ENCODE assay signal across 8 cellular contexts in the genomic region with DNA sequence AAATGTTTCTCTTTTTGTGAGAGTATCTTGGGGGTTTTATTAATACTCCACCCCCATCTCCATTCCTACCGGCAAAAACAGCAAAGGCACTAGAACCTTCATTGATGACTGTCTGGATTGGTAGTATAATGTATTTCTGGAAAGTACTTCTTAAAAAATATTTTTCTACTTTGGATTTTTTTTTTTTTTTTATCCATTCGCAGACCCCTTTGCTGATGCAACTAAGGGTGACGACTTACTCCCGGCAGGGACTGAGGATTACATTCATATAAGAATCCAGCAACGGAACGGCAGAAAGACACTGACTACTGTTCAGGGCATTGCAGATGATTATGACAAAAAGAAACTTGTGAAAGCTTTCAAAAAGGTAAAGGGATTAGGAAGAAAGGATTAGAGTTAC. TPM values are rescaled to one million over a fixed set of nuclear protein-coding genes. Genes with fewer than 3 reads are reported as not detected.
A peak's percentile ranks its signal among the peaks of the same experiment; 100 is the strongest.
DNase-seq lines count a peak whose midpoint lies in the region; ATAC-seq and TF ChIP-seq lines count a peak whose summit lies in the region.

No MANE protein-coding gene starts in this region.

- H3K27ac ChIP-seq in MM.1S (ENCODE audit: low read length) (no peak overlapping the region), colonic mucosa (peak overlapping the region; percentile 96), muscle layer of duodenum (ENCODE audit: low read length) (peak overlapping the region; percentile 93)

- no peak for TF ChIP-seq CTCF in MM.1S (IDR thresholded peaks at IDR 0.05; ENCODE audit: low read length)
- no peak for TF ChIP-seq CTCF in colonic mucosa (IDR thresholded peaks at IDR 0.05)

- no peak for ATAC-seq in HG02884 (IDR thresholded peaks at IDR 0.05; ENCODE audit: unreplicated experiment)

- H4K20me1 ChIP-seq in MM.1S (ENCODE audit: insufficient read depth, low read length) = no peaks in the 10 kb centered on the region

- H3K36me3 ChIP-seq in MM.1S (replicated peaks; ENCODE audit: insufficient read depth, low read length) (no peaks in the 10 kb centered on the region), colonic mucosa (no peaks in the 10 kb centered on the region), muscle layer of duodenum (ENCODE audit: control insufficient read depth in 1 of 2, insufficient read depth in 2 of 2, low read length in 2 of 2) (peaks cover 24 to 26% of the 10 kb centered on the region in 2 donors)

- no peaks in the 10 kb centered on the region for H3F3A ChIP-seq in MM.1S (ENCODE audit: insufficient read depth, low read length)

- H3K27me3 ChIP-seq in MM.1S (replicated peaks; ENCODE audit: insufficient read depth, low read length) (no peaks in the 10 kb centered on the region), colonic mucosa (no peaks in the 10 kb centered on the region), muscle layer of duodenum (ENCODE audit: low read depth, low read length) (no peaks in the 10 kb centered on the region)

- peaks cover 11% of the 10 kb centered on the region for H3K79me2 ChIP-seq in MM.1S (ENCODE audit: low read length)

- peak overlapping the region; percentile 71; the same call in 1 of the 2 replicates for H3K4me2 ChIP-seq in MM.1S (ENCODE audit: low read depth, low read length)

- intact Hi-C loops in colonic mucosa (cut with DNase I) = no loop called here

- H3K9ac ChIP-seq in MM.1S (ENCODE audit: low read length) = no peak overlapping the region
- H3K9ac ChIP-seq in colonic mucosa (ENCODE audit: low read depth in 2 of 2, low read length in 2 of 2) = peak overlapping the region; percentile 69 to 92

- no peaks in the 10 kb centered on the region for H3K9me2 ChIP-seq in MM.1S (replicated peaks; ENCODE audit: insufficient read depth, low read length)

- no peak overlapping the region for H2AFZ ChIP-seq in MM.1S (ENCODE audit: low read length)

- DNase-seq in CD1c-positive myeloid dendritic cell (ENCODE audit: extremely low spot score) = peak; percentile 16
- no peak for DNase-seq in MM.1S
- no peak for DNase-seq in colonic mucosa
- DNase-seq in activated CD4-positive, CD25-positive, alpha-beta regulatory T cell (lab: John Stamatoyannopoulos, UW) = no peak
- no peak for DNase-seq in MV-4-11 (lab: John Stamatoyannopoulos, UW)
- no peak for DNase-seq in GM19238 (ENCODE audit: insufficient read length, low spot score)

- no peaks in the 10 kb centered on the region for H3K9me3 ChIP-seq in MM.1S (replicated peaks; ENCODE audit: insufficient read depth, low read length)
- no peaks in the 10 kb centered on the region for H3K9me3 ChIP-seq in colonic mucosa
- no peaks in the 10 kb centered on the region for H3K9me3 ChIP-seq in muscle layer of duodenum (ENCODE audit: control insufficient read depth in 1 of 2, low read length in 2 of 2)

- no peaks in the 10 kb centered on the region for H3K4me1 ChIP-seq in MM.1S (ENCODE audit: low read length)
- peaks cover 9% of the 10 kb centered on the region for H3K4me1 ChIP-seq in colonic mucosa
- peaks cover 19 to 39% of the 10 kb centered on the region in 2 donors for H3K4me1 ChIP-seq in muscle layer of duodenum (ENCODE audit: control insufficient read depth in 1 of 2, insufficient read depth in 2 of 2, low read length in 2 of 2)

- peak overlapping the region; percentile 95 for H3K4me3 ChIP-seq in MM.1S (ENCODE audit: low read length)
- H3K4me3 ChIP-seq in colonic mucosa = peak overlapping the region; percentile 98
- H3K4me3 ChIP-seq in muscle layer of duodenum (ENCODE audit: low read depth in 1 of 2, low read length in 2 of 2) = peak overlapping the region; percentile 88 to 91

RNA-seq across cellular contexts. Expression of gene EIF1B, which starts 1.2 kb away (rescaled TPM):
- 10 to 100 TPM; 32.0 to 52.4 TPM for total RNA-seq in colonic mucosa
